ENCODE assay signal across 14 cellular contexts in the genomic region with DNA sequence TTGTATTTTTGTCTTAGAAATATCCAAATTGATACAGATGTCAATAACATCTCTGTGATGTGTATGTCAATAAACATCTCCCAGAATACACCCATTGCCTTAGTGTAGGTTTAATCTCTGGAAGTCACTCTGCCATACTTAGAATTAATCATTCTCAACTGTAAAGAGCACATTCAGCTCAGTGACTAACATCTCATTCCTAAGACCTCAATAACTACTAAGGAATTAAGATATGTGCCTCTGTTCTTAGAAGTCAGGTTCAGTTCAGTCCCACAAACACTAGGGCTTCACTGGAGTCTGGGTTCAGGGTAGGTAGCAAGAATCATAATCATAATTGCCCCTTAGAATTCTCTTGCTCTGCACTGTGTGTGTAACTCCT. TPM values are rescaled to one million over a fixed set of nuclear protein-coding genes. Genes with fewer than 3 reads are reported as not detected.
DNase-seq lines count a peak whose midpoint lies in the region; ATAC-seq and TF ChIP-seq lines count a peak whose summit lies in the region.
"Had no signal": no experiment of that assay in that cellular context is flagged by ENCODE, and none has a peak within 500 bp of the region (broad histone marks: within the 10 kb centered on the region; RNA-seq: fewer than 3 reads in every experiment).

No MANE protein-coding gene starts in this region.

- POLR2A ChIA-PET in Panc1 (lab: Charles Lee), result no interaction called here

- no peaks in the 10 kb centered on the region for H3K9me3 ChIP-seq in Panc1 (ENCODE audit: control insufficient read depth, insufficient read depth, low read depth, low read length)
- H3K9me3 ChIP-seq in neutrophil, result no peaks in the 10 kb centered on the region

- H3K4me1 ChIP-seq in Panc1 (ENCODE audit: control insufficient read depth, insufficient read depth, low read length) (peaks cover 10% of the 10 kb centered on the region), neutrophil (ENCODE audit: control insufficient read depth in 1 of 2, insufficient read depth in 1 of 2, low read depth in 1 of 2, low read length in 1 of 2) (peaks cover 12 to 29% of the 10 kb centered on the region in 2 experiments)

- ATAC-seq in Panc1, result peak; percentile 51; the same call in 1 of the 2 replicates
- ATAC-seq in GM19023 (IDR thresholded peaks at IDR 0.05; ENCODE audit: unreplicated experiment), result no peak

- TF ChIP-seq CTCF in Panc1 (IDR thresholded peaks at IDR 0.05) (no peak), choroid plexus epithelial cell (conservative IDR thresholded peaks at IDR 0.05; ENCODE audit: low read depth, low read length) (no peak), neutrophil (IDR thresholded peaks at IDR 0.05) (no peak)

- BruUV-seq in Panc1 (replicated peaks; lab: Mats Ljungman, UMichigan), result TSS peak; percentile 6

- H3K27ac ChIP-seq in Panc1 (ENCODE audit: low read length) (no peak overlapping the region), neutrophil (peak overlapping the region; percentile 78)
- H3K27ac ChIP-seq: cardiac muscle cell had no signal

- H3K4me3 ChIP-seq in Panc1 (ENCODE audit: low read depth in 2 of 2, low read length in 2 of 2), result no peak overlapping the region
- no peak overlapping the region for H3K4me3 ChIP-seq in choroid plexus epithelial cell (ENCODE audit: low read depth, low read length)
- H3K4me3 ChIP-seq in neutrophil (ENCODE audit: low read depth in 1 of 2, low read length in 1 of 2), result no peak overlapping the region
- H3K4me3 ChIP-seq: cardiac muscle cell had no signal

- intact Hi-C loops in Panc1 (cut with micrococcal nuclease; ENCODE audit: unreplicated experiment), result no loop called here

- H3K36me3 ChIP-seq in Panc1 (ENCODE audit: control insufficient read depth, insufficient read depth, low read length), result peaks cover 25% of the 10 kb centered on the region
- peaks cover 49% of the 10 kb centered on the region for H3K36me3 ChIP-seq in neutrophil

- DNase-seq in EH (ENCODE audit: low read depth) (peak; percentile 75), Panc1 (ENCODE audit: low read depth, low spot score) (no peak), choroid plexus epithelial cell (ENCODE audit: low read depth) (peak; percentile 68), retina (no peak), NCI-H774 (lab: John Stamatoyannopoulos, UW) (no peak), NCI-H1694 treated with DMSO at 0.1 percent for 48 hours (lab: John Stamatoyannopoulos, UW) (no peak)
- DNase-seq: activated CD4-positive, alpha-beta memory T cell treated with anti-CD3 and anti-CD28 coated beads for 36 hours; activated effector memory CD4-positive, alpha-beta T cell treated with Interleukin-2 at 50 U/mL for 16 hours; islet precursor cell; NCI-H146; stimulated activated naive CD4-positive, alpha-beta T cell had no signal

- in situ Hi-C loops in Panc1 (cut with HindIII; ENCODE audit: low pct_unique_long_range_greater_than_20kb, low sequenced_read_pairs), result no loop called here

- CTCF ChIA-PET in Panc1 (lab: Charles Lee), result no interaction called here

- H3K27me3 ChIP-seq in Panc1 (ENCODE audit: control insufficient read depth, insufficient read depth, low read length) (no peaks in the 10 kb centered on the region), neutrophil (no peaks in the 10 kb centered on the region)
- H3K27me3 ChIP-seq: cardiac muscle cell had no signal

RNA-seq across cellular contexts. Expression of gene UGCG, which starts 31.7 kb away (rescaled TPM):
- 46.0 TPM for total RNA-seq in Panc1 (2021; ENCODE audit: unreplicated experiment)
- 21.3 TPM for polyA plus RNA-seq in Panc1 (2012; ENCODE audit: insufficient read length)

Comparison
In these comparisons a context has a peak if more than half of its experiments do, and no peak if none do; other contexts are left out.
1. DNase-seq: peak in EH (single experiment) and choroid plexus epithelial cell (single experiment); none in Panc1 (single experiment), retina (single experiment), NCI-H774 (single experiment) and NCI-H1694 treated with DMSO at 0.1 percent for 48 hours (single experiment).